In genomic region chr10:101400529-101400928, GRCh38 we compare ENCODE assay signal across 16 cellular contexts. TPM values are rescaled to one million over a fixed set of nuclear protein-coding genes. Genes with fewer than 3 reads are reported as not detected.
DNase-seq lines count a peak whose midpoint lies in the region; ATAC-seq and TF ChIP-seq lines count a peak whose summit lies in the region.
"Had no signal": no experiment of that assay in that cellular context is flagged by ENCODE, and none has a peak within 500 bp of the region (broad histone marks: within the 10 kb centered on the region; RNA-seq: fewer than 3 reads in every experiment).

No MANE protein-coding gene starts in this region.

- H3K4me1 ChIP-seq in hepatocyte (ENCODE audit: insufficient read depth): no peaks in the 10 kb centered on the region
- peaks cover 21% of the 10 kb centered on the region for H3K4me1 ChIP-seq in HAP-1

- peaks cover 47% of the 10 kb centered on the region for H3K79me2 ChIP-seq in hepatocyte

- H2AFZ ChIP-seq in hepatocyte: no peak overlapping the region

- H3K4me3 ChIP-seq in hepatocyte (no peak overlapping the region), HAP-1 (no peak overlapping the region)

- ATAC-seq in HG02840 (IDR thresholded peaks at IDR 0.05; ENCODE audit: low FRiP score, unreplicated experiment) (no peak), HG02973 (IDR thresholded peaks at IDR 0.05; ENCODE audit: unreplicated experiment) (no peak)

- H3K9me3 ChIP-seq in hepatocyte (ENCODE audit: low read depth): no peaks in the 10 kb centered on the region
- H3K9me3 ChIP-seq in HAP-1: no peaks in the 10 kb centered on the region

- H4K20me1 ChIP-seq in hepatocyte (ENCODE audit: insufficient read depth, poor library complexity, severe bottlenecking): peaks cover under 1% of the 10 kb centered on the region

- H3K4me2 ChIP-seq in hepatocyte: no peak overlapping the region

- WGBS in hepatocyte (ENCODE audit: low lambda C conversion rate, missing lambda C conversion rate): 68% methylated on average over 2 of the region's 2 CpGs

- no peak overlapping the region for H3K27ac ChIP-seq in hepatocyte

- in situ Hi-C loops in HAP-1 (cut with MboI; ENCODE audit: low sequenced_read_pairs): no loop called here

- H3K36me3 ChIP-seq in hepatocyte (replicated peaks; ENCODE audit: insufficient read depth, low read depth) (no peaks in the 10 kb centered on the region), HAP-1 (replicated peaks) (no peaks in the 10 kb centered on the region)

- TF ChIP-seq CTCF in hepatocyte (IDR thresholded peaks at IDR 0.05; ENCODE audit: poor library complexity): no peak

- H3K27me3 ChIP-seq in hepatocyte (no peaks in the 10 kb centered on the region), HAP-1 (ENCODE audit: low read depth) (no peaks in the 10 kb centered on the region)

- H3K9me2 ChIP-seq in hepatocyte (replicated peaks; ENCODE audit: insufficient read depth): no peaks in the 10 kb centered on the region

- DNase-seq in DMS53 (lab: John Stamatoyannopoulos, UW) (peak; percentile 63), DMS53 treated with DMSO at 0.1 percent for 48 hours (lab: John Stamatoyannopoulos, UW; ENCODE audit: unreplicated experiment) (no peak), RKO (ENCODE audit: low spot score) (peak; percentile 4), hepatocyte (ENCODE audit: low spot score) (peak; percentile 5), HAP-1 (ENCODE audit: low spot score in 2 of 2) (no peak), cerebellar cortex (ENCODE audit: low spot score) (no peak)
- DNase-seq: 8988T, C1 segment of cervical spinal cord, DMS79 treated with DMSO at 0.1 percent for 48 hours, GDM1, NCI-H1417 treated with DMSO at 0.1 percent for 48 hours, NCI-H2081, NCI-H524, OCI-M1 had no signal

RNA-seq across cellular contexts. Expression of gene BTRC, which starts 46.6 kb away (rescaled TPM):
- 24.3 and 25.9 TPM in 2 replicates for total RNA-seq in hepatocyte
- polyA plus RNA-seq in hepatocyte: 14.5 and 15.9 TPM in 2 replicates

Comparison
In these comparisons a context has a peak if more than half of its experiments do, and no peak if none do; other contexts are left out.
1. DNase-seq: peak in DMS53 (single experiment), RKO (single experiment) and hepatocyte (single experiment); none in DMS53 treated with DMSO at 0.1 percent for 48 hours (single experiment), HAP-1 (0 of 2) and cerebellar cortex (single experiment).